1 cellular context compared by ENCODE assay signal in the genomic region with DNA sequence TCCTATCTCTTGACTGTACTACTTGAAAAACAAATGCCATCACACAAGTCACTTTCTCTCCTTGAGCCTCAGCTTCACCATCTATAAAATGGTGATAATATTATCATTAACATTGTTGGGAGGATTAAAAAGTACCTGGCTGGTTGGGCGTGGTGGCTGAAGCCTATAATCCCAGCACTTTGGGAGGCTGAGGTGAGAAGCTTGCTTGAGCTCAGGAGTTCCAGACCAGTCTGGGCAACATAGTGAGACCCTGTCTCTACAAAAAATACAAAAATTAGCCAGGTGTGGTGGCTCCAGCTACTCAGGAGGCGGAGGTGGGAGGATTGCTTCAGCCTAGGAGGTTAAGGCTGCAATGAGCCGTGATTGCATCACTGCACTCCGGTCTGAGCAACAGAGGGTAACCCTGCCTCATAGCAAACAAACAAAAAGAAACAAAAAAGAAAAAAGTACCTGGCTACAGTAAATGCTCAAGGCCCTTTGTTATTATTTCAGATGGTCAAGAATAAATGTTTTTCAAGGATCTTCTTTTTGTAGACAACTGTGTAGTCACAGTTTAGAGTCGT.
TF ChIP-seq lines count a peak whose summit lies in the region.

No MANE protein-coding gene starts in this region.

TF ChIP-seq in HepG2, 621 proteins besides CTCF, POLR2A, EP300 and RAD21 (continued from another document):
- TF ChIP-seq, protein P1, sequence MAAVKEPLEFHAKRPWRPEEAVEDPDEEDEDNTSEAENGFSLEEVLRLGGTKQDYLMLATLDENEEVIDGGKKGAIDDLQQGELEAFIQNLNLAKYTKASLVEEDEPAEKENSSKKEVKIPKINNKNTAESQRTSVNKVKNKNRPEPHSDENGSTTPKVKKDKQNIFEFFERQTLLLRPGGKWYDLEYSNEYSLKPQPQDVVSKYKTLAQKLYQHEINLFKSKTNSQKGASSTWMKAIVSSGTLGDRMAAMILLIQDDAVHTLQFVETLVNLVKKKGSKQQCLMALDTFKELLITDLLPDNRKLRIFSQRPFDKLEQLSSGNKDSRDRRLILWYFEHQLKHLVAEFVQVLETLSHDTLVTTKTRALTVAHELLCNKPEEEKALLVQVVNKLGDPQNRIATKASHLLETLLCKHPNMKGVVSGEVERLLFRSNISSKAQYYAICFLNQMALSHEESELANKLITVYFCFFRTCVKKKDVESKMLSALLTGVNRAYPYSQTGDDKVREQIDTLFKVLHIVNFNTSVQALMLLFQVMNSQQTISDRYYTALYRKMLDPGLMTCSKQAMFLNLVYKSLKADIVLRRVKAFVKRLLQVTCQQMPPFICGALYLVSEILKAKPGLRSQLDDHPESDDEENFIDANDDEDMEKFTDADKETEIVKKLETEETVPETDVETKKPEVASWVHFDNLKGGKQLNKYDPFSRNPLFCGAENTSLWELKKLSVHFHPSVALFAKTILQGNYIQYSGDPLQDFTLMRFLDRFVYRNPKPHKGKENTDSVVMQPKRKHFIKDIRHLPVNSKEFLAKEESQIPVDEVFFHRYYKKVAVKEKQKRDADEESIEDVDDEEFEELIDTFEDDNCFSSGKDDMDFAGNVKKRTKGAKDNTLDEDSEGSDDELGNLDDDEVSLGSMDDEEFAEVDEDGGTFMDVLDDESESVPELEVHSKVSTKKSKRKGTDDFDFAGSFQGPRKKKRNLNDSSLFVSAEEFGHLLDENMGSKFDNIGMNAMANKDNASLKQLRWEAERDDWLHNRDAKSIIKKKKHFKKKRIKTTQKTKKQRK (IDR thresholded peaks at IDR 0.05; ENCODE audit: low read length), result no peak
- TF ChIP-seq ATF1 (CRISPR knock-in tag; IDR thresholded peaks at IDR 0.05) (no peak), ZEB1 (IDR thresholded peaks at IDR 0.05; ENCODE audit: insufficient replicate concordance, low read depth) (no peak), KLF16 (CRISPR knock-in tag; IDR thresholded peaks at IDR 0.05) (peak in 1 of 2 experiments; percentile 53; a peak in 1 of 4 replicates), ELF3 (CRISPR knock-in tag; IDR thresholded peaks at IDR 0.05) (0 out of 2 replicates have a peak, but pooled peaks have one; percentile 24)
